In the genomic region with DNA sequence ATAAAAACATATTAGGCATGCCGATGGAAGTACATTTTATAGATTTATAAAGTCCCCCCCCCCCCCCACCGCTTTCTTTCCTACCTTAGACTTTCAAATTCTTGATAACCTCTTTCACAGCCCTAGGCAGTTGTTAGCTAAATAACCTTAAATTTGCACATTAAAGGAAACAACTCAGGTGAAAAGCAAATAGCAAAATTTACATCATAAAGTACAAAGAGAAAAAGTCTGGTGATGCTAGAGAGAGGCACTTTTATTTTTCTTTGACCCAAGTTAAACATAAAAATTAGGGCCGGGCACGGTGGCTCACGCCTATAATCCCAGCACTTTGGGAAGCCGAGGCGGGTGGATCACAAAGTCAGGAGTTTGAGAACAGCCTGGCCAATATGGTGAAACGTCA, we compare ENCODE assay signal across 19 cellular contexts. TPM values are rescaled to one million over a fixed set of nuclear protein-coding genes. Genes with fewer than 3 reads are reported as not detected.
DNase-seq lines count a peak whose midpoint lies in the region; TF ChIP-seq lines count a peak whose summit lies in the region.
"Had no signal": no experiment of that assay in that cellular context is flagged by ENCODE, and none has a peak within 500 bp of the region (broad histone marks: within the 10 kb centered on the region; RNA-seq: fewer than 3 reads in every experiment).

No MANE protein-coding gene starts in this region.

- no peak overlapping the region for H3K4me3 Mint-ChIP-seq in activated naive CD4-positive, alpha-beta T cell treated with anti-CD3 and anti-CD28 coated beads, Interleukin-2, amount 50 U/mL, for 24 hours
- H3K4me3 Mint-ChIP-seq: B cell; CD4-positive, alpha-beta T cell; CD8-positive, alpha-beta T cell had no signal

- H3K27me3 ChIP-seq in HAP-1 (ENCODE audit: low read depth) (no peaks in the 10 kb centered on the region), colonic mucosa (no peaks in the 10 kb centered on the region)
- H3K27me3 ChIP-seq: BLaER1 treated with 17β-estradiol and CSF1 and Interleukin-3, amounts not matched to agents 10 nM and 100 nM had no signal

- intact Hi-C loops in colonic mucosa (cut with DNase I), result no loop called here

- peaks cover 15% of the 10 kb centered on the region for H3K4me1 ChIP-seq in HAP-1
- no peaks in the 10 kb centered on the region for H3K4me1 ChIP-seq in colonic mucosa
- H3K4me1 ChIP-seq: A549, Caco-2 had no signal

- no peak for TF ChIP-seq CTCF in colonic mucosa (IDR thresholded peaks at IDR 0.05)

- no peaks in the 10 kb centered on the region for H3K9me3 ChIP-seq in HAP-1
- H3K9me3 ChIP-seq in colonic mucosa, result no peaks in the 10 kb centered on the region
- H3K9me3 ChIP-seq: A549, Caco-2 had no signal

- in situ Hi-C loops in HAP-1 (cut with MboI; ENCODE audit: low sequenced_read_pairs), result no loop called here

- H3K9me3 Mint-ChIP-seq in activated naive CD4-positive, alpha-beta T cell treated with anti-CD3 and anti-CD28 coated beads, Interleukin-2, amount 50 U/mL, for 24 hours, result no peaks in the 10 kb centered on the region
- H3K9me3 Mint-ChIP-seq: CD4-positive, alpha-beta T cell had no signal

- peaks cover 2% of the 10 kb centered on the region for H3K4me1 Mint-ChIP-seq in activated naive CD4-positive, alpha-beta T cell treated with anti-CD3 and anti-CD28 coated beads, Interleukin-2, amount 50 U/mL, for 24 hours

- H3K27me3 Mint-ChIP-seq in activated naive CD4-positive, alpha-beta T cell treated with anti-CD3 and anti-CD28 coated beads, Interleukin-2, amount 50 U/mL, for 24 hours, result no peaks in the 10 kb centered on the region
- H3K27me3 Mint-ChIP-seq: B cell; CD4-positive, alpha-beta T cell had no signal

- no peak overlapping the region for H3K27ac ChIP-seq in colonic mucosa
- H3K27ac ChIP-seq: 22Rv1; A549; BLaER1 treated with 17β-estradiol and CSF1 and Interleukin-3, amounts not matched to agents 10 nM and 100 nM; C4-2B had no signal

- H3K36me3 Mint-ChIP-seq in activated naive CD4-positive, alpha-beta T cell treated with anti-CD3 and anti-CD28 coated beads, Interleukin-2, amount 50 U/mL, for 24 hours, result peaks cover 1% of the 10 kb centered on the region
- H3K36me3 Mint-ChIP-seq: CD8-positive, alpha-beta T cell had no signal

- no peak overlapping the region for H3K4me3 ChIP-seq in HAP-1
- H3K4me3 ChIP-seq in colonic mucosa, result no peak overlapping the region
- H3K4me3 ChIP-seq: A549; BLaER1 treated with 17β-estradiol and CSF1 and Interleukin-3, amounts not matched to agents 10 nM and 100 nM; GM12878 had no signal

- DNase-seq in activated naive CD4-positive, alpha-beta T cell treated with Interleukin-2 at 50 U/mL for 16 hours, result no peak
- DNase-seq in HAP-1 (ENCODE audit: low spot score in 2 of 2) (peak; percentile 56 to 67), colonic mucosa (peak; percentile 5), NK-92 (lab: John Stamatoyannopoulos, UW; ENCODE audit: unreplicated experiment) (no peak), NCI-H748 (lab: John Stamatoyannopoulos, UW; ENCODE audit: unreplicated experiment) (no peak)
- DNase-seq: AML-193; Caco-2; Calu3; CD4-positive, alpha-beta T cell; CD8-positive, alpha-beta T cell; DMS79 treated with DMSO at 0.1 percent for 48 hours; GDM1 had no signal

- no peak overlapping the region for H3K9ac ChIP-seq in colonic mucosa (ENCODE audit: low read depth in 2 of 2, low read length in 2 of 2)
- H3K9ac ChIP-seq: BLaER1 treated with 17β-estradiol and CSF1 and Interleukin-3, amounts not matched to agents 10 nM and 100 nM had no signal

- H3K36me3 ChIP-seq in HAP-1 (replicated peaks) (no peaks in the 10 kb centered on the region), colonic mucosa (no peaks in the 10 kb centered on the region)

- peak overlapping the region; percentile 46 for H3K27ac Mint-ChIP-seq in activated naive CD4-positive, alpha-beta T cell treated with anti-CD3 and anti-CD28 coated beads, Interleukin-2, amount 50 U/mL, for 24 hours
- H3K27ac Mint-ChIP-seq: B cell; CD4-positive, alpha-beta T cell; CD8-positive, alpha-beta T cell had no signal

RNA-seq across cellular contexts. Expression of gene UBAC2, which starts 15.0 kb away (rescaled TPM):
- total RNA-seq in colonic mucosa, result 10 to 100 TPM; 67.6 to 88.4 TPM

Comparison
In these comparisons a context has a peak if more than half of its experiments do, and no peak if none do; other contexts are left out.
1. DNase-seq: peak in HAP-1 (2 of 2) and colonic mucosa (single experiment); none in activated naive CD4-positive, alpha-beta T cell treated with Interleukin-2 at 50 U/mL for 16 hours (single experiment), NK-92 (single experiment) and NCI-H748 (single experiment).